ENCODE assay signal across 22 cellular contexts in the genomic region with DNA sequence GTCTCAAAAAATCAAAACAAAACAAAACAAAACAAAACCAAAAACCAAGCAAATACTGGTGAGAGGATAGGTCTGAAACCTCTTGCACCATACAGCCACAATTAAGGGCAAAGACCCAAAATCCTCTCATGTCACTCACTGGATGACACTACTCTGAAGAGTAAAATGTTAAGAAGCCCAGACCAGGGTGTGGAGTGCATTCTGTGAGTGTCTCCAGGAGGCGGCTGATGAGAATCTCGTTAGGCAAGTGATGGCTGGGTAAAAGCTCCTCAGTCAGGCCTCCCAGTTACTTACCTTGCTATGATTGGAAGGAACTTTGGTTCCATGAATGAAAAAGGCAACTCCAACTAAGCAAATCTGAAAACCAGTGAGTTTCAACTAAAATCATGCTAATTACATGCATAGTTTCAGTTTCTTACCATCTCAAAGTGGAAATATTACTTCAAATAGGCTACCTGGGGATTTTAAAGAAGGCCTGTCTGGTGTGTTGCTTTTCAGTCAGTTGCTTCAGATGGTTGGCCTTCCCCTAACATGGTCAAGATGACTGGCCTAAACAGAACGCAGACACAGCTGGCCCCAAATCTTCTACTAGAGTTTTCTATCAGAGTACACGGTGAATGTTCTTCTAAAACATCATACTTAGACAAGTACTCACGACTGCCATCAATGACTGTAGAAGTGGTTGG.
A peak's percentile ranks its signal among the peaks of the same experiment; 100 is the strongest.
DNase-seq lines count a peak whose midpoint lies in the region; ATAC-seq lines count a peak whose summit lies in the region.
"Had no signal": no experiment of that assay in that cellular context is flagged by ENCODE, and none has a peak within 500 bp of the region (broad histone marks: within the 10 kb centered on the region; RNA-seq: fewer than 3 reads in every experiment).

No MANE protein-coding gene starts in this region.

- DNase-seq in activated CD4-positive, alpha-beta T cell treated with anti-CD3 and anti-CD28 coated beads, Interleukin-2, amount 10 ng/mL, durations not matched to agents 24 days and 14 days = no peak
- no peak for DNase-seq in activated CD4-positive, alpha-beta T cell treated with anti-CD3 and anti-CD28 coated beads for 48 hours
- DNase-seq in CD4-positive, alpha-beta memory T cell = no peak
- no peak for DNase-seq in activated T-helper 1 cell treated with anti-CD3 and anti-CD28 coated beads, Interleukin-12 subunit alpha, Interleukin-12 subunit beta, Interleukin-2, Interleukin-4 antibody, amounts not matched to agents 30 ng/mL and 10 ng/mL and 1 ng/mL, durations not matched to agents 14 hours and 24 hours and 36 hours (ENCODE audit: low spot score)
- DNase-seq in NCI-H345 (lab: John Stamatoyannopoulos, UW) (no peak), aorta (no peak)
- no peak for DNase-seq in activated effector memory CD4-positive, alpha-beta T cell treated with anti-CD3 and anti-CD28 coated beads, Interleukin-2, amount 50 U/mL, for 16 hours
- DNase-seq: activated CD8-positive, alpha-beta memory T cell treated with anti-CD3 and anti-CD28 coated beads, Interleukin-2, amount 50 U/mL, for 4 hours; adrenal gland; dorsolateral prefrontal cortex; erythroblast; mesendoderm; NCI-H2029 treated with DMSO at 0.1 percent for 48 hours; NCI-H510A; nephron progenitor cell; stimulated activated CD4-positive, alpha-beta T cell treated with anti-CD3 and anti-CD28 coated beads, Interleukin-4, amount 100 ng/mL, for 24 hours; SW 1271 had no signal

- no peaks in the 10 kb centered on the region for H3K27me3 ChIP-seq in CD4-positive, alpha-beta memory T cell (ENCODE audit: insufficient read depth, low read length)
- no peaks in the 10 kb centered on the region for H3K27me3 ChIP-seq in aorta (ENCODE audit: control insufficient read depth in 1 of 2, insufficient read depth in 2 of 2, low read length in 1 of 2)
- H3K27me3 ChIP-seq: adrenal gland; BLaER1 treated with 17β-estradiol and CSF1 and Interleukin-3, amounts not matched to agents 10 nM and 100 nM; cardiac muscle cell; dorsolateral prefrontal cortex; gastroesophageal sphincter had no signal

- CTCF ChIA-PET in CD4-positive, alpha-beta memory T cell (lab: Charles Lee; ENCODE audit: partially characterized antibody) = no interaction called here

- no peaks in the 10 kb centered on the region for H3K9me3 ChIP-seq in CD4-positive, alpha-beta memory T cell (ENCODE audit: control insufficient read depth in 1 of 2, low read length in 2 of 2)
- no peaks in the 10 kb centered on the region for H3K9me3 ChIP-seq in aorta (ENCODE audit: control insufficient read depth, low read length)
- H3K9me3 ChIP-seq: A549, adrenal gland, gastroesophageal sphincter had no signal

- 91 to 95% methylated on average over 5 of the region's 5 CpGs for WGBS in aorta, 2 donors

- POLR2A ChIA-PET in CD4-positive, alpha-beta memory T cell (lab: Charles Lee; ENCODE audit: partially characterized antibody) = interaction anchor here (0.6 to 1.0 kb wide), 3 partner anchors 10 to 95 kb away, joined by 3 read pairs; a partner anchor contains a TSS

- peaks cover 27% of the 10 kb centered on the region for H3K36me3 ChIP-seq in CD4-positive, alpha-beta memory T cell (ENCODE audit: insufficient read depth, low read length)
- peaks cover 2 to 9% of the 10 kb centered on the region in 2 donors for H3K36me3 ChIP-seq in aorta (ENCODE audit: control insufficient read depth in 1 of 2, insufficient read depth in 2 of 2, low read length in 1 of 2)

- no peak overlapping the region for H3K4me3 Mint-ChIP-seq in activated CD4-positive, alpha-beta T cell treated with anti-CD3 and anti-CD28 coated beads, Interleukin-2, amount 10 ng/mL, durations not matched to agents 24 days and 14 days
- H3K4me3 Mint-ChIP-seq in CD4-positive, alpha-beta memory T cell = peak overlapping the region; percentile 40 to 78 (median 54)
- no peak overlapping the region for H3K4me3 Mint-ChIP-seq in activated T-helper 1 cell treated with anti-CD3 and anti-CD28 coated beads, Interleukin-12 subunit alpha, Interleukin-12 subunit beta, Interleukin-2, Interleukin-4 antibody, amounts not matched to agents 30 ng/mL and 10 ng/mL and 1 ng/mL, durations not matched to agents 14 hours and 24 hours and 36 hours
- H3K4me3 Mint-ChIP-seq: nephron progenitor cell had no signal

- H3K27ac ChIP-seq in CD4-positive, alpha-beta memory T cell (ENCODE audit: low read depth, low read length) = no peak overlapping the region
- H3K27ac ChIP-seq in aorta (ENCODE audit: low read depth in 1 of 2, low read length in 2 of 2) = no peak overlapping the region
- H3K27ac ChIP-seq: A549; adrenal gland; BLaER1 treated with 17β-estradiol and CSF1 and Interleukin-3, amounts not matched to agents 10 nM and 100 nM; cardiac muscle cell; dorsolateral prefrontal cortex; gastroesophageal sphincter had no signal

- H3K27me3 Mint-ChIP-seq in activated CD4-positive, alpha-beta T cell treated with anti-CD3 and anti-CD28 coated beads, Interleukin-2, amount 10 ng/mL, durations not matched to agents 24 days and 14 days = no peaks in the 10 kb centered on the region
- H3K27me3 Mint-ChIP-seq in CD4-positive, alpha-beta memory T cell = no peaks in the 10 kb centered on the region
- no peaks in the 10 kb centered on the region for H3K27me3 Mint-ChIP-seq in activated T-helper 1 cell treated with anti-CD3 and anti-CD28 coated beads, Interleukin-12 subunit alpha, Interleukin-12 subunit beta, Interleukin-2, Interleukin-4 antibody, amounts not matched to agents 30 ng/mL and 10 ng/mL and 1 ng/mL, durations not matched to agents 14 hours and 24 hours and 36 hours (ENCODE audit: insufficient read depth)

- no peak overlapping the region for H3K4me3 ChIP-seq in CD4-positive, alpha-beta memory T cell (ENCODE audit: low read length in 2 of 2)
- no peak overlapping the region for H3K4me3 ChIP-seq in aorta (ENCODE audit: low read length in 2 of 2)
- H3K4me3 ChIP-seq: A549; adrenal gland; BLaER1 treated with 17β-estradiol and CSF1 and Interleukin-3, amounts not matched to agents 10 nM and 100 nM; cardiac muscle cell; dorsolateral prefrontal cortex; gastroesophageal sphincter had no signal

- H3K4me1 ChIP-seq in CD4-positive, alpha-beta memory T cell (ENCODE audit: insufficient read depth, low read length) = peaks cover 10% of the 10 kb centered on the region
- H3K4me1 ChIP-seq in aorta (ENCODE audit: control insufficient read depth in 1 of 2, insufficient read depth in 2 of 2, low read length in 2 of 2) = no peaks in the 10 kb centered on the region
- H3K4me1 ChIP-seq: A549, gastroesophageal sphincter had no signal

- ATAC-seq in GM21619 (IDR thresholded peaks at IDR 0.05; ENCODE audit: unreplicated experiment) (peak; percentile 71), aorta (ENCODE audit: low FRiP score) (no peak)
- ATAC-seq: A549, gastroesophageal sphincter had no signal

- H3K36me3 Mint-ChIP-seq in activated CD4-positive, alpha-beta T cell treated with anti-CD3 and anti-CD28 coated beads, Interleukin-2, amount 10 ng/mL, durations not matched to agents 24 days and 14 days (ENCODE audit: low read depth) = peaks cover 63% of the 10 kb centered on the region
- H3K36me3 Mint-ChIP-seq in CD4-positive, alpha-beta memory T cell = peaks cover 56 to 77% of the 10 kb centered on the region in 2 donors
- H3K36me3 Mint-ChIP-seq in activated T-helper 1 cell treated with anti-CD3 and anti-CD28 coated beads, Interleukin-12 subunit alpha, Interleukin-12 subunit beta, Interleukin-2, Interleukin-4 antibody, amounts not matched to agents 30 ng/mL and 10 ng/mL and 1 ng/mL, durations not matched to agents 14 hours and 24 hours and 36 hours (ENCODE audit: low read depth) = peaks cover 57% of the 10 kb centered on the region

- H3K4me1 Mint-ChIP-seq in activated CD4-positive, alpha-beta T cell treated with anti-CD3 and anti-CD28 coated beads, Interleukin-2, amount 10 ng/mL, durations not matched to agents 24 days and 14 days = peaks cover 4% of the 10 kb centered on the region
- H3K4me1 Mint-ChIP-seq in CD4-positive, alpha-beta memory T cell = peaks cover 10 to 28% (median 24%) of the 10 kb centered on the region in 4 donors
- peaks cover 39% of the 10 kb centered on the region for H3K4me1 Mint-ChIP-seq in activated T-helper 1 cell treated with anti-CD3 and anti-CD28 coated beads, Interleukin-12 subunit alpha, Interleukin-12 subunit beta, Interleukin-2, Interleukin-4 antibody, amounts not matched to agents 30 ng/mL and 10 ng/mL and 1 ng/mL, durations not matched to agents 14 hours and 24 hours and 36 hours (ENCODE audit: low read depth)
- H3K4me1 Mint-ChIP-seq: nephron progenitor cell had no signal

- peaks cover 9% of the 10 kb centered on the region for H3K9me3 Mint-ChIP-seq in activated CD4-positive, alpha-beta T cell treated with anti-CD3 and anti-CD28 coated beads, Interleukin-2, amount 10 ng/mL, durations not matched to agents 24 days and 14 days
- peaks cover 0 to 18% (median 7%) of the 10 kb centered on the region in 8 donors for H3K9me3 Mint-ChIP-seq in CD4-positive, alpha-beta memory T cell
- peaks cover 29% of the 10 kb centered on the region for H3K9me3 Mint-ChIP-seq in activated T-helper 1 cell treated with anti-CD3 and anti-CD28 coated beads, Interleukin-12 subunit alpha, Interleukin-12 subunit beta, Interleukin-2, Interleukin-4 antibody, amounts not matched to agents 30 ng/mL and 10 ng/mL and 1 ng/mL, durations not matched to agents 14 hours and 24 hours and 36 hours

- intact Hi-C loops in activated CD4-positive, alpha-beta T cell treated with anti-CD3 and anti-CD28 coated beads, Interleukin-2, amount 10 ng/mL, durations not matched to agents 24 days and 14 days (cut with micrococcal nuclease) = no loop called here
- intact Hi-C loops in CD4-positive, alpha-beta memory T cell (cut with micrococcal nuclease) = no loop called here
- intact Hi-C loops in activated T-helper 1 cell treated with anti-CD3 and anti-CD28 coated beads, Interleukin-12 subunit alpha, Interleukin-12 subunit beta, Interleukin-2, Interleukin-4 antibody, amounts not matched to agents 30 ng/mL and 10 ng/mL and 1 ng/mL, durations not matched to agents 14 hours and 24 hours and 36 hours (cut with micrococcal nuclease) = no loop called here
- intact Hi-C loops in aorta (cut with DNase I) = no loop called here

- H3K27ac Mint-ChIP-seq in activated CD4-positive, alpha-beta T cell treated with anti-CD3 and anti-CD28 coated beads, Interleukin-2, amount 10 ng/mL, durations not matched to agents 24 days and 14 days = peak overlapping the region; percentile 18
- H3K27ac Mint-ChIP-seq in CD4-positive, alpha-beta memory T cell = peak overlapping the region; percentile 57 to 97 (median 89)
- H3K27ac Mint-ChIP-seq in activated T-helper 1 cell treated with anti-CD3 and anti-CD28 coated beads, Interleukin-12 subunit alpha, Interleukin-12 subunit beta, Interleukin-2, Interleukin-4 antibody, amounts not matched to agents 30 ng/mL and 10 ng/mL and 1 ng/mL, durations not matched to agents 14 hours and 24 hours and 36 hours = peak overlapping the region; percentile 55
- H3K27ac Mint-ChIP-seq: nephron progenitor cell had no signal

Comparison
In these comparisons a context has a peak if more than half of its experiments do, and no peak if none do; other contexts are left out.
1. H3K27ac Mint-ChIP-seq: peak in every context shown above with its lines; median percentile 89 in CD4-positive, alpha-beta memory T cell; 55 in activated T-helper 1 cell treated with anti-CD3 and anti-CD28 coated beads, Interleukin-12 subunit alpha, Interleukin-12 subunit beta, Interleukin-2, Interleukin-4 antibody, amounts not matched to agents 30 ng/mL and 10 ng/mL and 1 ng/mL, durations not matched to agents 14 hours and 24 hours and 36 hours; 18 in activated CD4-positive, alpha-beta T cell treated with anti-CD3 and anti-CD28 coated beads, Interleukin-2, amount 10 ng/mL, durations not matched to agents 24 days and 14 days.
2. H3K4me3 Mint-ChIP-seq: peak in CD4-positive, alpha-beta memory T cell (8 of 8); none in activated CD4-positive, alpha-beta T cell treated with anti-CD3 and anti-CD28 coated beads, Interleukin-2, amount 10 ng/mL, durations not matched to agents 24 days and 14 days (single experiment) and activated T-helper 1 cell treated with anti-CD3 and anti-CD28 coated beads, Interleukin-12 subunit alpha, Interleukin-12 subunit beta, Interleukin-2, Interleukin-4 antibody, amounts not matched to agents 30 ng/mL and 10 ng/mL and 1 ng/mL, durations not matched to agents 14 hours and 24 hours and 36 hours (single experiment).